Comparison of ENCODE assay signal across 18 cellular contexts in the genomic region with DNA sequence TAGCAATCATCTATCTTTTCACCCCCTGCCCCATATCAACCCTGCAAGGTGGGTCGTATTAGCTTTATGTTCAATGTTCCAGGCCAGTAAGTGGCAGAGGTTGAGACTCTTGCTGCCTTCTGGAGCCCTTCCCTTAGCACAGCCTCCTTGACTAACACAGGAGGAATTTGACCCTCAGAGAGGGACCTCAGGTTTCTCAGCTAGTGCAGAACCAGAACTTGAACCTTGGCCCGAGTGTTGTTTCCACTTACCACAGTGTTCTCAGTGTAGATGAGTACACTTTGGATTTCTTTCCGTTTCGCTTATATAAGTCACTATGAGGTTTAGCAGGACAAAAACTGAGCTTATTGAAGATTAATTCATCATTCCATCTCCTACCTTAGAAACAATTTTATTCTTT. TPM values are rescaled to one million over a fixed set of nuclear protein-coding genes. Genes with fewer than 3 reads are reported as not detected.
A peak's percentile ranks its signal among the peaks of the same experiment; 100 is the strongest.
DNase-seq lines count a peak whose midpoint lies in the region; ATAC-seq and TF ChIP-seq lines count a peak whose summit lies in the region.
"Had no signal": no experiment of that assay in that cellular context is flagged by ENCODE, and none has a peak within 500 bp of the region (broad histone marks: within the 10 kb centered on the region; RNA-seq: fewer than 3 reads in every experiment).

No MANE protein-coding gene starts in this region.

- peak overlapping the region; percentile 81 for H2BK20ac ChIP-seq in IMR-90 (ENCODE audit: low read depth, low read length)

- in situ Hi-C loops in IMR-90 (cut with MboI; ENCODE audit: low sequenced_read_pairs) = loop anchor here (5.0 kb wide), 1 partner anchor 115 kb away; no protein-coding TSS in a partner anchor

- DNase-seq in activated CD8-positive, alpha-beta memory T cell treated with anti-CD3 and anti-CD28 coated beads, Interleukin-2, amount 10 ng/mL, durations not matched to agents 7 days and 5 days = peak; percentile 36
- DNase-seq in activated CD8-positive, alpha-beta memory T cell treated with anti-CD3 and anti-CD28 coated beads, Interleukin-2, amount 50 U/mL, for 4 hours = no peak
- DNase-seq in IMR-90 = no peak
- DNase-seq in choroid plexus epithelial cell (ENCODE audit: low read depth) = peak; percentile 81
- peak; percentile 12 to 52 for DNase-seq in trophoblast cell
- no peak for DNase-seq in HPDE6-E6E7 (ENCODE audit: extremely low spot score)
- no peak for DNase-seq in NCI-H146 treated with DMSO at 0.1 percent for 48 hours (lab: John Stamatoyannopoulos, UW; ENCODE audit: unreplicated experiment)
- DNase-seq: caudate nucleus; CD8-positive, alpha-beta T cell; effector CD4-positive, alpha-beta T cell; midbrain; NCI-H1105 treated with DMSO at 0.1 percent for 48 hours; NCI-H2171 treated with DMSO at 0.1 percent for 48 hours; stomach had no signal

- H2BK15ac ChIP-seq in IMR-90 (ENCODE audit: low read depth, low read length) = peak overlapping the region; percentile 97

- TF ChIP-seq POLR2A in IMR-90 (IDR thresholded peaks at IDR 0.05; ENCODE audit: low read depth, low read length) = no peak

- no peak for TF ChIP-seq RAD21 in IMR-90 (IDR thresholded peaks at IDR 0.05; ENCODE audit: low read length)

- no peak overlapping the region for H4K12ac ChIP-seq in trophoblast cell (ENCODE audit: low read depth, low read length)

- intact Hi-C loops in IMR-90 (cut with micrococcal nuclease) = no loop called here

- H3K9me1 ChIP-seq in IMR-90 (ENCODE audit: insufficient read depth, low read length) = peaks cover 6% of the 10 kb centered on the region; the same call in 1 of the 2 replicates

- no peak overlapping the region for H3K56ac ChIP-seq in IMR-90 (ENCODE audit: extremely low read depth, insufficient read depth, low read length)

- H3K18ac ChIP-seq in IMR-90 (ENCODE audit: low read depth, low read length) (peak overlapping the region; percentile 79; the same call in 1 of the 2 replicates), trophoblast cell (ENCODE audit: low read length) (peak overlapping the region; percentile 11)

- no peaks in the 10 kb centered on the region for H3K79me1 ChIP-seq in IMR-90 (ENCODE audit: low read depth in 1 of 2, low read length in 2 of 2)
- peaks cover 23% of the 10 kb centered on the region for H3K79me1 ChIP-seq in trophoblast cell (ENCODE audit: low read length)

- CTCF ChIA-PET in activated CD8-positive, alpha-beta memory T cell treated with anti-CD3 and anti-CD28 coated beads, Interleukin-2, amount 10 ng/mL, durations not matched to agents 7 days and 5 days (lab: Charles Lee) = interaction anchor here (1.1 to 2.3 kb wide), 9 partner anchors 10 to 562 kb away, joined by 3 to 34 read pairs (median 5); partner anchors contain the start of genes ATF3, DTL and INTS7
- CTCF ChIA-PET in IMR-90 (lab: Yijun Ruan, JAX) = interaction anchor here (1.3 to 1.5 kb wide), 3 partner anchors 9 to 142 kb away, joined by 3 to 4 read pairs (median 4); no protein-coding TSS in a partner anchor

- H3K4me2 ChIP-seq in IMR-90 (ENCODE audit: low read depth, low read length) (no peak overlapping the region), trophoblast cell (ENCODE audit: low read length) (no peak overlapping the region)

- peak overlapping the region; percentile 65 for H3K27ac Mint-ChIP-seq in activated CD8-positive, alpha-beta memory T cell treated with anti-CD3 and anti-CD28 coated beads, Interleukin-2, amount 10 ng/mL, durations not matched to agents 7 days and 5 days
- H3K27ac Mint-ChIP-seq: CD8-positive, alpha-beta T cell had no signal

- peak overlapping the region; percentile 72 for H2AK5ac ChIP-seq in IMR-90 (ENCODE audit: low read depth, low read length)
- H2AK5ac ChIP-seq in trophoblast cell (ENCODE audit: low read length) = no peak overlapping the region

- H4K91ac ChIP-seq in IMR-90 (ENCODE audit: insufficient read depth, low read depth, low read length) (peak overlapping the region; percentile 70), trophoblast cell (ENCODE audit: low read depth, low read length) (no peak overlapping the region)

- peaks cover 23% of the 10 kb centered on the region for H3K27me3 Mint-ChIP-seq in activated CD8-positive, alpha-beta memory T cell treated with anti-CD3 and anti-CD28 coated beads, Interleukin-2, amount 10 ng/mL, durations not matched to agents 7 days and 5 days

- H3K4ac ChIP-seq in IMR-90 (ENCODE audit: low read depth, low read length) (peak overlapping the region; percentile 74), trophoblast cell (ENCODE audit: low read depth, low read length) (no peak overlapping the region)

- H2AK9ac ChIP-seq in IMR-90 (replicated peaks; ENCODE audit: low read depth, low read length, poor library complexity) = no peak overlapping the region

- H3K9ac ChIP-seq in IMR-90 (ENCODE audit: low read depth, low read length) (no peak overlapping the region), trophoblast cell (ENCODE audit: low read length) (no peak overlapping the region)
- H3K9ac ChIP-seq: KMS-11 had no signal

- peaks cover 2% of the 10 kb centered on the region for H3K79me2 ChIP-seq in trophoblast cell (ENCODE audit: control insufficient read depth, insufficient read depth, low read length, poor library complexity)

- H2BK12ac ChIP-seq in trophoblast cell (ENCODE audit: low read length) = peak overlapping the region; percentile 52

- peak overlapping the region; percentile 88 for H2BK120ac ChIP-seq in IMR-90 (ENCODE audit: low read depth, low read length)
- H2BK120ac ChIP-seq in trophoblast cell (ENCODE audit: insufficient read depth, low read length, poor library complexity) = peak overlapping the region; percentile 66

- H3K27me3 ChIP-seq in IMR-90 (ENCODE audit: control insufficient read depth, insufficient read depth, low read length) = peaks cover 15% of the 10 kb centered on the region
- H3K27me3 ChIP-seq in trophoblast cell (ENCODE audit: insufficient read depth, low read length) = no peaks in the 10 kb centered on the region
- H3K27me3 ChIP-seq: Peyer's patch had no signal

- WGBS in IMR-90 (ENCODE audit: extremely low coverage in 2 of 2, insufficient read length in 1 of 2), 2 experiments = no CpG with 5 or more reads among the region's 4 CpGs
- no CpG with 5 or more reads among the region's 4 CpGs for WGBS in trophoblast cell (ENCODE audit: extremely low coverage, insufficient coverage, insufficient read length)

- no peaks in the 10 kb centered on the region for H4K20me1 ChIP-seq in IMR-90 (ENCODE audit: insufficient read depth, low read length)

- H2AFZ ChIP-seq in IMR-90 (replicated peaks; ENCODE audit: low read length, poor library complexity) (peak overlapping the region; percentile 13), trophoblast cell (ENCODE audit: insufficient read depth, low read length, poor library complexity) (no peak overlapping the region)

- H2BK5ac ChIP-seq in IMR-90 (ENCODE audit: low read depth, low read length, poor library complexity, severe bottlenecking) = peak overlapping the region; percentile 43
- H2BK5ac ChIP-seq in trophoblast cell (ENCODE audit: low read depth, low read length, poor library complexity) = peak overlapping the region; percentile 61

- peak overlapping the region; percentile 60; the same call in 1 of the 2 replicates for H4K5ac ChIP-seq in IMR-90 (ENCODE audit: low read depth, low read length)

- no peak overlapping the region for H3K4me3 Mint-ChIP-seq in activated CD8-positive, alpha-beta memory T cell treated with anti-CD3 and anti-CD28 coated beads, Interleukin-2, amount 10 ng/mL, durations not matched to agents 7 days and 5 days
- H3K4me3 Mint-ChIP-seq: CD8-positive, alpha-beta T cell had no signal

- dilution Hi-C loops in IMR-90 (cut with HindIII; ENCODE audit: low sequenced_read_pairs, unreplicated experiment) = no loop called here

- no peak for TF ChIP-seq CTCF in IMR-90 (conservative IDR thresholded peaks at IDR 0.05; ENCODE audit: low read depth, low read length)
- TF ChIP-seq CTCF in choroid plexus epithelial cell (conservative IDR thresholded peaks at IDR 0.05; ENCODE audit: low read depth, low read length) = no peak

- H3K9me3 Mint-ChIP-seq in activated CD8-positive, alpha-beta memory T cell treated with anti-CD3 and anti-CD28 coated beads, Interleukin-2, amount 10 ng/mL, durations not matched to agents 7 days and 5 days (ENCODE audit: low read depth) = no peaks in the 10 kb centered on the region
- H3K9me3 Mint-ChIP-seq: CD8-positive, alpha-beta T cell had no signal

- peaks cover 10% of the 10 kb centered on the region for H3K4me1 ChIP-seq in IMR-90 (ENCODE audit: control insufficient read depth, insufficient read depth, low read length)
- H3K4me1 ChIP-seq in trophoblast cell (ENCODE audit: control insufficient read depth in 1 of 2, insufficient read depth in 2 of 2, low read length in 2 of 2) = peaks cover 18 to 22% of the 10 kb centered on the region in 2 experiments

- H3K23ac ChIP-seq in IMR-90 (ENCODE audit: low read depth, low read length) (peak overlapping the region; percentile 62; the same call in 1 of the 2 replicates), trophoblast cell (ENCODE audit: low read length) (no peak overlapping the region)

- no peaks in the 10 kb centered on the region; the same call in 1 of the 2 replicates for H3K9me3 ChIP-seq in IMR-90 (ENCODE audit: control insufficient read depth, insufficient read depth, low read length)
- H3K9me3 ChIP-seq in trophoblast cell (ENCODE audit: insufficient read depth, low read depth, low read length) = peaks cover 3% of the 10 kb centered on the region
- H3K9me3 ChIP-seq: Peyer's patch, stomach had no signal

- H3K4me3 ChIP-seq in IMR-90 (ENCODE audit: insufficient read depth, low read depth, low read length) (no peak overlapping the region), choroid plexus epithelial cell (ENCODE audit: low read depth, low read length) (no peak overlapping the region), trophoblast cell (ENCODE audit: low read depth, low read length) (no peak overlapping the region)
- H3K4me3 ChIP-seq: Peyer's patch, stomach had no signal

- peaks cover 36% of the 10 kb centered on the region for H3K4me1 Mint-ChIP-seq in activated CD8-positive, alpha-beta memory T cell treated with anti-CD3 and anti-CD28 coated beads, Interleukin-2, amount 10 ng/mL, durations not matched to agents 7 days and 5 days

- H3K27ac ChIP-seq in IMR-90 (ENCODE audit: insufficient read depth, low read length) (no peak overlapping the region; the same call in 1 of the 2 replicates), trophoblast cell (ENCODE audit: low read depth, low read length) (no peak overlapping the region)
- H3K27ac ChIP-seq: stomach had no signal

- peaks cover 9% of the 10 kb centered on the region for H3K36me3 Mint-ChIP-seq in activated CD8-positive, alpha-beta memory T cell treated with anti-CD3 and anti-CD28 coated beads, Interleukin-2, amount 10 ng/mL, durations not matched to agents 7 days and 5 days
- H3K36me3 Mint-ChIP-seq: CD8-positive, alpha-beta T cell had no signal

- H3K14ac ChIP-seq in IMR-90 (replicated peaks; ENCODE audit: low read depth, low read length) = peak overlapping the region; percentile 61
- H3K14ac ChIP-seq in trophoblast cell (ENCODE audit: low read length) = peak overlapping the region; percentile 13

- H4K8ac ChIP-seq in IMR-90 (ENCODE audit: low read depth in 2 of 2, low read length in 2 of 2) (peak overlapping the region in 1 of 2 experiments; percentile 71; a peak in 2 of 4 replicates), trophoblast cell (ENCODE audit: low read depth, low read length) (no peak overlapping the region)

- BruUV-seq in IMR-90 (replicated peaks; lab: Mats Ljungman, UMichigan) = no TSS peak

- POLR2A ChIA-PET in IMR-90 (lab: Charles Lee; ENCODE audit: unreplicated experiment) = no interaction called here

- ATAC-seq in activated CD8-positive, alpha-beta memory T cell treated with anti-CD3 and anti-CD28 coated beads, Interleukin-2, amount 10 ng/mL, durations not matched to agents 7 days and 5 days = no peak
- ATAC-seq in IMR-90 (ENCODE audit: low read depth) (no peak), HG02642 (IDR thresholded peaks at IDR 0.05; ENCODE audit: poor library complexity, unreplicated experiment) (no peak)
- ATAC-seq: CD8-positive, alpha-beta T cell; SK-N-SH treated with all-trans-retinoic acid at 6 μM for 48 hours had no signal

- no peaks in the 10 kb centered on the region for H3K36me3 ChIP-seq in IMR-90 (ENCODE audit: control insufficient read depth, insufficient read depth, low read length)
- no peaks in the 10 kb centered on the region for H3K36me3 ChIP-seq in trophoblast cell (ENCODE audit: control insufficient read depth in 1 of 2, insufficient read depth in 2 of 2, low read length in 2 of 2)
- H3K36me3 ChIP-seq: Peyer's patch, stomach had no signal

RNA-seq across cellular contexts. Expression of gene ATF3, which starts 11.1 kb away (rescaled TPM):
- total RNA-seq in activated CD8-positive, alpha-beta memory T cell treated with anti-CD3 and anti-CD28 coated beads, Interleukin-2, amount 10 ng/mL, durations not matched to agents 7 days and 5 days = 10 to 100 TPM; 21.3 to 36.5 TPM
- 9.9 and 15.0 TPM in 2 replicates for total RNA-seq in IMR-90 (2012; rRNA removed)
- polyA plus RNA-seq in IMR-90 (2012; rRNA removed) = 12.3 and 17.9 TPM in 2 replicates
- 13.7 and 26.0 TPM in 2 replicates for polyA plus RNA-seq in IMR-90 (2012; cell fraction: cytosol; rRNA removed)
- 98.0 and 356 TPM in 2 replicates for polyA plus RNA-seq in IMR-90 (2012; cell fraction: nucleus; rRNA removed; ENCODE audit: low replicate concordance)
- polyA plus RNA-seq in trophoblast cell (2013) = 120 and 125 TPM in 2 replicates

Comparison
In these comparisons a context has a peak if more than half of its experiments do, and no peak if none do; other contexts are left out.
1. DNase-seq: peak in activated CD8-positive, alpha-beta memory T cell treated with anti-CD3 and anti-CD28 coated beads, Interleukin-2, amount 10 ng/mL, durations not matched to agents 7 days and 5 days (single experiment), choroid plexus epithelial cell (single experiment) and trophoblast cell (2 of 2); none in activated CD8-positive, alpha-beta memory T cell treated with anti-CD3 and anti-CD28 coated beads, Interleukin-2, amount 50 U/mL, for 4 hours (single experiment), IMR-90 (single experiment), HPDE6-E6E7 (single experiment) and NCI-H146 treated with DMSO at 0.1 percent for 48 hours (single experiment).